ENCODE assay signal across 8 cellular contexts in genomic region chr17:45584092-45585036, GRCh38.
DNase-seq lines count a peak whose midpoint lies in the region; ATAC-seq and TF ChIP-seq lines count a peak whose summit lies in the region.

No MANE protein-coding gene starts in this region.

- TF ChIP-seq POLR2A in esophagus squamous epithelium (IDR thresholded peaks at IDR 0.05) = peak in 2 of 4 donors; percentile 41 to 66

- peak overlapping the region; percentile 97 for H3K4me3 Mint-ChIP-seq in natural killer cell

- DNase-seq in CD1c-positive myeloid dendritic cell (ENCODE audit: extremely low spot score) (peak; percentile 49), esophagus squamous epithelium (lab: John Stamatoyannopoulos, UW) (no peak), natural killer cell (peak; percentile 53)
- peak; percentile 60 for DNase-seq in activated CD8-positive, alpha-beta memory T cell treated with anti-CD3 and anti-CD28 coated beads, Interleukin-2, amount 50 U/mL, for 4 hours

- ATAC-seq in GM21515 (IDR thresholded peaks at IDR 0.05; ENCODE audit: unreplicated experiment) (peak; percentile 53), natural killer cell (peak; percentile 44 to 68 (median 62)), GM18519 (IDR thresholded peaks at IDR 0.05; ENCODE audit: low FRiP score, unreplicated experiment) (no peak)

- H3K27me3 ChIP-seq in HUES64 (ENCODE audit: insufficient read depth, low read length) (no peaks in the 10 kb centered on the region), esophagus squamous epithelium (no peaks in the 10 kb centered on the region), stomach smooth muscle (ENCODE audit: control insufficient read depth in 1 of 2, insufficient read depth in 2 of 2, low read length in 2 of 2) (no peaks in the 10 kb centered on the region)

- H3K9me3 Mint-ChIP-seq in natural killer cell = no peaks in the 10 kb centered on the region

- H3K36me3 Mint-ChIP-seq in natural killer cell = no peaks in the 10 kb centered on the region

- H3K9ac ChIP-seq in HUES64 (ENCODE audit: low read depth, low read length) (peak overlapping the region; percentile 99), stomach smooth muscle (ENCODE audit: low read length in 2 of 2) (peak overlapping the region; percentile 86 to 87)

- peaks cover 22 to 25% of the 10 kb centered on the region in 2 donors for H3K4me1 Mint-ChIP-seq in natural killer cell

- no peaks in the 10 kb centered on the region for H3K9me3 ChIP-seq in HUES64 (ENCODE audit: insufficient read depth, low read depth, low read length)
- no peaks in the 10 kb centered on the region for H3K9me3 ChIP-seq in esophagus squamous epithelium
- H3K9me3 ChIP-seq in stomach smooth muscle (ENCODE audit: control insufficient read depth in 2 of 2, low read length in 2 of 2) = no peaks in the 10 kb centered on the region

- H3K4me1 ChIP-seq in HUES64 (ENCODE audit: insufficient read depth, low read length) = peaks cover 21% of the 10 kb centered on the region
- peaks cover 14 to 64% (median 23%) of the 10 kb centered on the region in 3 donors for H3K4me1 ChIP-seq in esophagus squamous epithelium
- peaks cover 9% of the 10 kb centered on the region for H3K4me1 ChIP-seq in stomach smooth muscle (ENCODE audit: control insufficient read depth, insufficient read depth, low read length)

- H3K36me3 ChIP-seq in HUES64 (ENCODE audit: insufficient read depth, low read length) = peaks cover 11% of the 10 kb centered on the region
- peaks cover 0 to 15% (median 0%) of the 10 kb centered on the region in 3 donors for H3K36me3 ChIP-seq in esophagus squamous epithelium
- H3K36me3 ChIP-seq in stomach smooth muscle (ENCODE audit: control insufficient read depth in 2 of 2, insufficient read depth in 2 of 2, low read length in 2 of 2) = peaks cover 0 to 5% of the 10 kb centered on the region in 2 donors

- TF ChIP-seq CTCF in esophagus squamous epithelium (IDR thresholded peaks at IDR 0.05) (no peak), natural killer cell (IDR thresholded peaks at IDR 0.05) (no peak)

- H3K27ac ChIP-seq in HUES64 (ENCODE audit: low read depth, low read length) (peak overlapping the region; percentile 90), esophagus squamous epithelium (peak overlapping the region; percentile 91 to 95 (median 94)), stomach smooth muscle (ENCODE audit: low read length) (peak overlapping the region; percentile 81)

- under 1% methylated on average over 61 of the region's 62 CpGs for WGBS in HUES64
- WGBS in esophagus squamous epithelium, 2 donors = 0% methylated on average over 14 to 33 of the region's 62 CpGs

- intact Hi-C loops in esophagus squamous epithelium (cut with DNase I) = no loop called here
- intact Hi-C loops in natural killer cell (cut with micrococcal nuclease) = no loop called here

- H3K27ac Mint-ChIP-seq in natural killer cell = peak overlapping the region; percentile 92 to 94

- H3K27me3 Mint-ChIP-seq in natural killer cell (ENCODE audit: low read depth in 2 of 2) = no peaks in the 10 kb centered on the region

- H3K4me3 ChIP-seq in HUES64 (ENCODE audit: low read length) (peak overlapping the region; percentile 93), esophagus squamous epithelium (peak overlapping the region; percentile 71 to 95 (median 87)), stomach smooth muscle (ENCODE audit: low read length in 2 of 2) (peak overlapping the region; percentile 94 to 99)
